8 cellular contexts compared by ENCODE assay signal in the genomic region with DNA sequence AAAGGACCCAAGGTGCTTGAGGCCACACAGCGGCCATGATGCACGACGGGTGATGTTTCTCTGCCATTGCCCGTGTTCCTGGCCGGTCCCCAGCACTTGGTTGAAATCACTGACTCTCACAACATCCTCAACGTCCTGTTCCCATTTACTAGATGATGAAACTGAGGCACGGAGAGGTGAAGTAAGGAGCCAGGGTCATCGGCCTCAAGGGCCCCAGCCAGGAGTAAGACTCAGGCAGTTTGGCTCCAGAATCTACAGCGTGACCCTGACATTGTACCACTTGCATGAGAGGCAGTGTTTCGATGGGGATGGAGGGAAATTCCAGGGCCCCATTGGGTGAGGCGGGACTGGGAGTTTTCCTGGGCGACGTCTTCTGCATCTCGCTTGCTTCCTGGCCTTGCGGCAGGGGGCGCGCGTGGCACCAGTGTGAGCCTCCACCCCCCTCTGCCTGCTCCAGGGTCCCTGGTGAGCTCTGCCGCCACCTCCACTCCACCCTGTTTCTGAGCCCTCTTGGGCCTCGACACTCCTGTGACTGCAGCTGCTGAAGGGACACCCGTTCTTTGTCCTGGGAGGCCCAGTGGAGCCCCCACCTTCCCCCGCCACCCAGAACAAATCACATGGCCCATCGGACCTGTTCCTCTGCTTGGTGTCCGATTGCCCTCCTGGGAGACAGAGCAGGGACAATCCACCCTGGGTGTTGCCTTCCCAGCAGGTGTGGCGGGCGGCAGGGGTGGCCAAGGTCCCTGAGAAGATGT.
DNase-seq lines count a peak whose midpoint lies in the region; ATAC-seq and TF ChIP-seq lines count a peak whose summit lies in the region.

No MANE protein-coding gene starts in this region.

- no peaks in the 10 kb centered on the region for H3K36me3 Mint-ChIP-seq in neural crest cell (ENCODE audit: low read depth)
- no peaks in the 10 kb centered on the region for H3K36me3 Mint-ChIP-seq in activated T-helper 17 cell treated with anti-CD3 and anti-CD28 coated beads, Interleukin-2, amount 50 U/mL, for 72 hours (ENCODE audit: low read depth)

- H3K27me3 ChIP-seq in GM23248 (replicated peaks; ENCODE audit: insufficient read depth): no peaks in the 10 kb centered on the region

- H3K36me3 ChIP-seq in GM23248 (ENCODE audit: low read depth): no peaks in the 10 kb centered on the region

- H4K20me1 ChIP-seq in GM23248 (ENCODE audit: insufficient read depth): no peaks in the 10 kb centered on the region

- H3K4me3 Mint-ChIP-seq in neural crest cell: no peak overlapping the region
- no peak overlapping the region for H3K4me3 Mint-ChIP-seq in activated T-helper 17 cell treated with anti-CD3 and anti-CD28 coated beads, Interleukin-2, amount 50 U/mL, for 72 hours

- no peak overlapping the region for H2AFZ ChIP-seq in GM23248

- 94 to 95% methylated on average over 25 to 26 of the region's 26 CpGs for WGBS in GM23248 (ENCODE audit: low coverage in 1 of 2, low lambda C conversion rate in 2 of 2, missing lambda C conversion rate in 2 of 2), 2 experiments

- no peaks in the 10 kb centered on the region for H3K9me3 ChIP-seq in GM23248 (ENCODE audit: low read depth)

- no peak overlapping the region for H3K9ac ChIP-seq in GM23248

- no peaks in the 10 kb centered on the region for H3K9me2 ChIP-seq in GM23248 (ENCODE audit: insufficient read depth)

- no peak for ATAC-seq in activated T-helper 17 cell treated with anti-CD3 and anti-CD28 coated beads, Interleukin-2, amount 50 U/mL, for 72 hours (replicated peaks)
- no peak for ATAC-seq in HG03442 (IDR thresholded peaks at IDR 0.05; ENCODE audit: unreplicated experiment)

- H3K79me2 ChIP-seq in GM23248 (ENCODE audit: insufficient read depth): peaks cover 6% of the 10 kb centered on the region; the same call in 1 of the 2 replicates

- no peak overlapping the region for H3K27ac ChIP-seq in GM23248

- H3K9me3 Mint-ChIP-seq in neural crest cell: no peaks in the 10 kb centered on the region
- no peaks in the 10 kb centered on the region for H3K9me3 Mint-ChIP-seq in activated T-helper 17 cell treated with anti-CD3 and anti-CD28 coated beads, Interleukin-2, amount 50 U/mL, for 72 hours

- no peak overlapping the region for H3K4me2 ChIP-seq in GM23248 (ENCODE audit: unreplicated experiment)

- in situ Hi-C loops in KBM-7 (cut with MboI; ENCODE audit: low pct_unique_long_range_greater_than_20kb, low sequenced_read_pairs) (no loop called here), astrocyte of the spinal cord (cut with HindIII; ENCODE audit: low sequenced_read_pairs) (no loop called here), GM23248 (cut with MboI) (no loop called here)

- H3K27ac Mint-ChIP-seq in neural crest cell (ENCODE audit: unreplicated experiment): no peak overlapping the region
- no peak overlapping the region for H3K27ac Mint-ChIP-seq in activated T-helper 17 cell treated with anti-CD3 and anti-CD28 coated beads, Interleukin-2, amount 50 U/mL, for 72 hours

- peak; percentile 44 for TF ChIP-seq CTCF in astrocyte of the spinal cord (IDR thresholded peaks at IDR 0.05; ENCODE audit: low read depth, low read length)
- TF ChIP-seq CTCF in neural crest cell (conservative IDR thresholded peaks at IDR 0.05): peak; percentile 51

- H3K27me3 Mint-ChIP-seq in neural crest cell (ENCODE audit: low read depth): peaks cover 9% of the 10 kb centered on the region
- H3K27me3 Mint-ChIP-seq in activated T-helper 17 cell treated with anti-CD3 and anti-CD28 coated beads, Interleukin-2, amount 50 U/mL, for 72 hours: peaks cover 4% of the 10 kb centered on the region

- DNase-seq in ELF-1 (ENCODE audit: low read depth, low spot score) (peak; percentile 81), KBM-7 (peak; percentile 66), astrocyte of the spinal cord (ENCODE audit: low read depth, low spot score) (no peak), neural crest cell (ENCODE audit: low read depth, low spot score) (peak; percentile 26), occipital lobe (lab: John Stamatoyannopoulos, UW) (no peak), GM23248 (no peak)

- H3K4me3 ChIP-seq in astrocyte of the spinal cord (ENCODE audit: low read depth, low read length): no peak overlapping the region
- no peak overlapping the region for H3K4me3 ChIP-seq in GM23248

- 0 out of 2 replicates have a peak, but pooled peaks cover 3% of the 10 kb centered on the region for H3K4me1 ChIP-seq in GM23248 (ENCODE audit: insufficient read depth)

- H3F3A ChIP-seq in GM23248 (ENCODE audit: insufficient read depth): no peaks in the 10 kb centered on the region

- H3K4me1 Mint-ChIP-seq in neural crest cell: peaks cover 4% of the 10 kb centered on the region
- H3K4me1 Mint-ChIP-seq in activated T-helper 17 cell treated with anti-CD3 and anti-CD28 coated beads, Interleukin-2, amount 50 U/mL, for 72 hours: no peaks in the 10 kb centered on the region

Comparison
In these comparisons a context has a peak if more than half of its experiments do, and no peak if none do; other contexts are left out.
1. DNase-seq: peak in ELF-1 (single experiment), KBM-7 (single experiment) and neural crest cell (single experiment); none in astrocyte of the spinal cord (single experiment), occipital lobe (single experiment) and GM23248 (single experiment).